Comparison of ENCODE assay signal across 23 cellular contexts in the genomic region with DNA sequence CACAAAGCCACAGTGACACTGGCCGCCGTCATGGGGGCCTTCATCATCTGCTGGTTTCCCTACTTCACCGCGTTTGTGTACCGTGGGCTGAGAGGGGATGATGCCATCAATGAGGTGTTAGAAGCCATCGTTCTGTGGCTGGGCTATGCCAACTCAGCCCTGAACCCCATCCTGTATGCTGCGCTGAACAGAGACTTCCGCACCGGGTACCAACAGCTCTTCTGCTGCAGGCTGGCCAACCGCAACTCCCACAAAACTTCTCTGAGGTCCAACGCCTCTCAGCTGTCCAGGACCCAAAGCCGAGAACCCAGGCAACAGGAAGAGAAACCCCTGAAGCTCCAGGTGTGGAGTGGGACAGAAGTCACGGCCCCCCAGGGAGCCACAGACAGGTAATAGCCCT. TPM values are rescaled to one million over a fixed set of nuclear protein-coding genes. Genes with fewer than 3 reads are reported as not detected.
A peak's percentile ranks its signal among the peaks of the same experiment; 100 is the strongest.
DNase-seq lines count a peak whose midpoint lies in the region; ATAC-seq and TF ChIP-seq lines count a peak whose summit lies in the region.
"Had no signal": no experiment of that assay in that cellular context is flagged by ENCODE, and none has a peak within 500 bp of the region (broad histone marks: within the 10 kb centered on the region; RNA-seq: fewer than 3 reads in every experiment).

No MANE protein-coding gene starts in this region.

- DNase-seq in heart left ventricle: no peak
- no peak for DNase-seq in Right ventricle myocardium superior
- no peak for DNase-seq in medulla oblongata (ENCODE audit: extremely low spot score)
- DNase-seq: 8988T, AML-193, DMS53, GDM1, H7, HFFc6, Kasumi-1, NCI-H1417, NCI-H1694 treated with DMSO at 0.1 percent for 48 hours, NCI-H2081 treated with DMSO at 0.1 percent for 48 hours, NCI-H2171 treated with DMSO at 0.1 percent for 48 hours, NCI-H524 treated with DMSO at 0.1 percent for 48 hours had no signal

- H3K36me3 ChIP-seq in heart left ventricle (peaks cover 0 to 30% (median 0%) of the 10 kb centered on the region in 9 donors), neutrophil (peaks cover 60% of the 10 kb centered on the region)
- H3K36me3 ChIP-seq: Peyer's patch had no signal

- intact Hi-C loops in heart left ventricle (cut with DNase I): loop anchor here in 3 of 10 donors (10.0 kb wide), 2 partner anchors 89 to 109 kb away; no protein-coding TSS in a partner anchor
- intact Hi-C loops in Right ventricle myocardium superior (cut with DNase I): loop anchor here (10.0 kb wide), 1 partner anchor 109 kb away; no protein-coding TSS in a partner anchor

- H3K27ac ChIP-seq in heart left ventricle (peak overlapping the region in 8 of 12 donors; percentile 11 to 93 (median 76)), cingulate gyrus (ENCODE audit: low read depth, low read length) (peak overlapping the region; percentile 29), neutrophil (peak overlapping the region; percentile 3)
- H3K27ac ChIP-seq: Peyer's patch had no signal

- H3K9me3 ChIP-seq in heart left ventricle: no peaks in the 10 kb centered on the region
- H3K9me3 ChIP-seq in neutrophil: no peaks in the 10 kb centered on the region
- H3K9me3 ChIP-seq: Peyer's patch had no signal

- no peaks in the 10 kb centered on the region for H3K27me3 ChIP-seq in heart left ventricle
- H3K27me3 ChIP-seq in neutrophil: no peaks in the 10 kb centered on the region
- H3K27me3 ChIP-seq: Peyer's patch had no signal

- no peak for ATAC-seq in heart left ventricle
- no peak for ATAC-seq in Right ventricle myocardium superior (ENCODE audit: poor library complexity)
- ATAC-seq in GM19395 (IDR thresholded peaks at IDR 0.05; ENCODE audit: unreplicated experiment): no peak
- ATAC-seq in GM19452 (IDR thresholded peaks at IDR 0.05; ENCODE audit: unreplicated experiment): no peak

- no peak overlapping the region for H3K4me3 ChIP-seq in heart left ventricle
- H3K4me3 ChIP-seq in neutrophil (ENCODE audit: low read depth in 1 of 2, low read length in 1 of 2): no peak overlapping the region
- H3K4me3 ChIP-seq: Peyer's patch had no signal

- peaks cover 0 to 87% (median 40%) of the 10 kb centered on the region in 12 donors for H3K4me1 ChIP-seq in heart left ventricle
- peaks cover 67 to 76% of the 10 kb centered on the region in 2 experiments for H3K4me1 ChIP-seq in neutrophil (ENCODE audit: control insufficient read depth in 1 of 2, insufficient read depth in 1 of 2, low read depth in 1 of 2, low read length in 1 of 2)
- H3K4me1 ChIP-seq: Peyer's patch had no signal

- TF ChIP-seq CTCF in heart left ventricle (IDR thresholded peaks at IDR 0.05): no peak
- TF ChIP-seq CTCF in neutrophil (IDR thresholded peaks at IDR 0.05): no peak

- no peak for TF ChIP-seq POLR2A in heart left ventricle (IDR thresholded peaks at IDR 0.05)

- WGBS in heart left ventricle, 4 donors: 88 to 95% (median 92%) methylated on average over 10 to 13 of the region's 13 CpGs

RNA-seq across cellular contexts. Expression of a gene that starts 26.1 kb away (rescaled TPM):
- total RNA-seq in heart left ventricle: 10 to 100 TPM; 26.0 to 66.0 (median 37.7) TPM
- polyA plus RNA-seq in heart left ventricle: 10 to 100 TPM; 27.8 to 34.6 TPM
- 41.2 TPM for total RNA-seq in Right ventricle myocardium superior
- total RNA-seq: HFFc6, MCF 10A, OCI-LY7 had no signal
- polyA plus RNA-seq: AG04450 had no signal

Comparison
In these comparisons a context has a peak if more than half of its experiments do, and no peak if none do; other contexts are left out.
1. H3K27ac ChIP-seq: peak in every context shown above with its lines; median percentile 76 in heart left ventricle; 29 in cingulate gyrus; 3 in neutrophil.